Comparison of ENCODE assay signal across 21 cellular contexts in genomic region chr21:26013964-26014363, GRCh38.
A peak's percentile ranks its signal among the peaks of the same experiment; 100 is the strongest.
DNase-seq lines count a peak whose midpoint lies in the region; ATAC-seq and TF ChIP-seq lines count a peak whose summit lies in the region.
"Had no signal": no experiment of that assay in that cellular context is flagged by ENCODE, and none has a peak within 500 bp of the region (broad histone marks: within the 10 kb centered on the region; RNA-seq: fewer than 3 reads in every experiment).

No MANE protein-coding gene starts in this region.

- peaks cover 1% of the 10 kb centered on the region for H3K27me3 Mint-ChIP-seq in glutamatergic neuron (ENCODE audit: unreplicated experiment)
- H3K27me3 Mint-ChIP-seq: B cell; CD4-positive, CD25-positive, alpha-beta regulatory T cell had no signal

- no peaks in the 10 kb centered on the region for H3K27me3 ChIP-seq in right lobe of liver
- H3K27me3 ChIP-seq: BLaER1 had no signal

- H3K27ac Mint-ChIP-seq in glutamatergic neuron (ENCODE audit: unreplicated experiment), result no peak overlapping the region
- H3K27ac Mint-ChIP-seq: B cell; CD4-positive, CD25-positive, alpha-beta regulatory T cell; CD8-positive, alpha-beta T cell; HFFc6 had no signal

- H3K4me3 ChIP-seq in choroid plexus epithelial cell (ENCODE audit: low read depth, low read length), result no peak overlapping the region
- no peak overlapping the region for H3K4me3 ChIP-seq in right lobe of liver
- H3K4me3 ChIP-seq: BLaER1, GM12878, HAP-1 had no signal

- H3K4me1 ChIP-seq in right lobe of liver, result peaks cover 0 to 4% (median 0%) of the 10 kb centered on the region in 4 donors
- H3K4me1 ChIP-seq: BLaER1, Caco-2, HAP-1 had no signal

- intact Hi-C loops in Right ventricle myocardium inferior (cut with DNase I) (no loop called here), cardiac septum (cut with DNase I) (no loop called here), right lobe of liver (cut with DNase I) (no loop called here)

- no peaks in the 10 kb centered on the region for H3K9me3 ChIP-seq in right lobe of liver
- H3K9me3 ChIP-seq: BLaER1, Caco-2, HAP-1 had no signal

- peak; percentile 28 for ATAC-seq in Right ventricle myocardium inferior
- ATAC-seq in right lobe of liver, result peak; percentile 64 to 76 (median 70)
- no peak for ATAC-seq in GM18517 (IDR thresholded peaks at IDR 0.05; ENCODE audit: unreplicated experiment)
- ATAC-seq: CD8-positive, alpha-beta T cell; GM12878 had no signal

- no peaks in the 10 kb centered on the region for H3K36me3 Mint-ChIP-seq in glutamatergic neuron (ENCODE audit: unreplicated experiment)
- H3K36me3 Mint-ChIP-seq: CD4-positive, CD25-positive, alpha-beta regulatory T cell; CD8-positive, alpha-beta T cell had no signal

- H3K4me3 Mint-ChIP-seq in glutamatergic neuron (ENCODE audit: unreplicated experiment), result no peak overlapping the region
- H3K4me3 Mint-ChIP-seq: B cell; CD4-positive, CD25-positive, alpha-beta regulatory T cell; CD8-positive, alpha-beta T cell; HFFc6 had no signal

- peaks cover 9% of the 10 kb centered on the region for H3K9me3 Mint-ChIP-seq in glutamatergic neuron (ENCODE audit: unreplicated experiment)
- H3K9me3 Mint-ChIP-seq: CD8-positive, alpha-beta T cell; HFFc6 had no signal

- DNase-seq in Right ventricle myocardium inferior (ENCODE audit: missing footprints), result no peak
- no peak for DNase-seq in cardiac septum (ENCODE audit: low spot score)
- DNase-seq in choroid plexus epithelial cell (ENCODE audit: low read depth), result peak; percentile 16
- DNase-seq in right lobe of liver, result no peak
- DNase-seq in renal cortical epithelial cell (ENCODE audit: low read depth), result peak; percentile 44
- DNase-seq in glutamatergic neuron, result no peak
- DNase-seq in UCSD-AML1 (lab: John Stamatoyannopoulos, UW; ENCODE audit: unreplicated experiment), result no peak
- DNase-seq: Caco-2; CD4-positive, CD25-positive, alpha-beta regulatory T cell; CD8-positive, alpha-beta T cell; DMS153; DND-41; GOT3; HFFc6 had no signal

- TF ChIP-seq POLR2A in right lobe of liver (IDR thresholded peaks at IDR 0.05), result no peak

- peaks cover 20% of the 10 kb centered on the region for H3K4me1 Mint-ChIP-seq in glutamatergic neuron (ENCODE audit: low read depth, unreplicated experiment)
- H3K4me1 Mint-ChIP-seq: B cell had no signal

- no peak overlapping the region for H3K27ac ChIP-seq in right lobe of liver
- H3K27ac ChIP-seq: 22Rv1, BLaER1, C4-2B had no signal

- H3K36me3 ChIP-seq in right lobe of liver, result no peaks in the 10 kb centered on the region

- WGBS in right lobe of liver (ENCODE audit: insufficient coverage, low coverage, low lambda C conversion rate, missing lambda C conversion rate), result 50% methylated on average over 4 of the region's 4 CpGs

- TF ChIP-seq CTCF in choroid plexus epithelial cell (conservative IDR thresholded peaks at IDR 0.05; ENCODE audit: low read depth, low read length) (no peak), right lobe of liver (IDR thresholded peaks at IDR 0.05) (no peak), glutamatergic neuron (IDR thresholded peaks at IDR 0.05; ENCODE audit: partially characterized antibody, unreplicated experiment) (no peak)

Comparison
In these comparisons a context has a peak if more than half of its experiments do, and no peak if none do; other contexts are left out.
1. DNase-seq: peak in choroid plexus epithelial cell (single experiment) and renal cortical epithelial cell (single experiment); none in Right ventricle myocardium inferior (single experiment), cardiac septum (single experiment), right lobe of liver (0 of 3), glutamatergic neuron (single experiment) and UCSD-AML1 (single experiment).